ENCODE assay signal across 17 cellular contexts in the genomic region with DNA sequence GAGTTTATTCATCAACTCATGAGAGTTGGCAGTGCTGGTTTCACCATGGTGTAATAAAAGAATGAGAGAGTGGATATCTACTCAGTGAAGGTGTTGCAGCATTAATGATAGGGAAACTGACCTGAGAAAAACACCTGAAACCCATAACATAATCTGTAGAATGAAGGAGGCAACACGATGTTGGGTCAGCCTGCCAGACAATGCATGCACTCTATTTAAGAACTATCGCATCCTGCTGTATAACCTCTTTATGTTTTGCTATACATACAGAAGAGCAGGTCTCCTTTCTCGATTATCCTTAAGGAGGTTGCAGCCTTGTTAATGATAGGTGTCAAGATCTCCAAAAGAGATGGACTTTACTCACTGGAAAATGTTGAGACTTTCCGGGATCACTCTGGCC.
"Had no signal": no experiment of that assay in that cellular context is flagged by ENCODE, and none has a peak within 500 bp of the region (broad histone marks: within the 10 kb centered on the region; RNA-seq: fewer than 3 reads in every experiment).

No MANE protein-coding gene starts in this region.

- H3K36me3 Mint-ChIP-seq: activated CD8-positive, alpha-beta memory T cell treated with anti-CD3 and anti-CD28 coated beads, Interleukin-2, amount 10 ng/mL, durations not matched to agents 7 days and 5 days; T-cell had no signal

- DNase-seq: activated CD4-positive, alpha-beta T cell treated with anti-CD3 and anti-CD28 coated beads, Interleukin-2, amount 50 U/mL, for 4 hours; activated CD4-positive, CD25-positive, alpha-beta regulatory T cell treated with anti-CD3 and anti-CD28 coated beads, Interleukin-2, amount 50 U/mL, for 72 hours; activated CD8-positive, alpha-beta memory T cell treated with anti-CD3 and anti-CD28 coated beads, Interleukin-2, amount 10 ng/mL, durations not matched to agents 7 days and 5 days; activated effector memory CD4-positive, alpha-beta T cell treated with Interleukin-2 at 50 U/mL for 16 hours; activated naive CD4-positive, alpha-beta T cell treated with anti-CD3 and anti-CD28 coated beads, Interleukin-2, amount 50 U/mL, for 16 hours; activated T-cell treated with anti-CD3 and anti-CD28 coated beads, Interleukin-2, amount 50 U/mL, for 24 hours; adrenal gland; stimulated activated CD4-positive, alpha-beta T cell treated with anti-CD3 and anti-CD28 coated beads, Interleukin-2, amount 100 ng/mL, for 48 hours; stimulated activated naive CD4-positive, alpha-beta T cell; substantia nigra; T-cell; T-helper 9 cell had no signal

- H3K36me3 ChIP-seq: adrenal gland, neural progenitor cell, tibial nerve had no signal

- H3K9me3 Mint-ChIP-seq: activated T-cell treated with anti-CD3 and anti-CD28 coated beads, Interleukin-2, amount 50 U/mL, for 24 hours; neural progenitor cell; T-cell had no signal

- H3K4me3 Mint-ChIP-seq: activated CD8-positive, alpha-beta memory T cell treated with anti-CD3 and anti-CD28 coated beads, Interleukin-2, amount 10 ng/mL, durations not matched to agents 7 days and 5 days; activated T-cell treated with anti-CD3 and anti-CD28 coated beads, Interleukin-2, amount 50 U/mL, for 24 hours; neural progenitor cell; T-cell had no signal

- H3K9me3 ChIP-seq: adrenal gland, tibial nerve had no signal

- H3K27ac Mint-ChIP-seq: activated CD8-positive, alpha-beta memory T cell treated with anti-CD3 and anti-CD28 coated beads, Interleukin-2, amount 10 ng/mL, durations not matched to agents 7 days and 5 days; neural progenitor cell had no signal

- ATAC-seq: activated CD8-positive, alpha-beta memory T cell treated with anti-CD3 and anti-CD28 coated beads, Interleukin-2, amount 10 ng/mL, durations not matched to agents 7 days and 5 days; esophagus mucosa; T-cell had no signal

- H3K27me3 Mint-ChIP-seq: activated CD8-positive, alpha-beta memory T cell treated with anti-CD3 and anti-CD28 coated beads, Interleukin-2, amount 10 ng/mL, durations not matched to agents 7 days and 5 days; activated T-cell treated with anti-CD3 and anti-CD28 coated beads, Interleukin-2, amount 50 U/mL, for 24 hours; T-cell had no signal

- H3K27me3 ChIP-seq: adrenal gland, hepatocyte, neural progenitor cell, tibial nerve had no signal

- H3K4me1 Mint-ChIP-seq: activated CD8-positive, alpha-beta memory T cell treated with anti-CD3 and anti-CD28 coated beads, Interleukin-2, amount 10 ng/mL, durations not matched to agents 7 days and 5 days had no signal

- H3K4me3 ChIP-seq: adrenal gland, hepatocyte, neural progenitor cell, tibial nerve had no signal

- H3K27ac ChIP-seq: adrenal gland, hepatocyte, parathyroid adenoma, tibial nerve had no signal

- H3K4me1 ChIP-seq: adrenal gland, parathyroid adenoma had no signal

- H3K9ac ChIP-seq: neural progenitor cell, parathyroid adenoma had no signal
